Comparison of ENCODE assay signal across 1 cellular context in the genomic region with DNA sequence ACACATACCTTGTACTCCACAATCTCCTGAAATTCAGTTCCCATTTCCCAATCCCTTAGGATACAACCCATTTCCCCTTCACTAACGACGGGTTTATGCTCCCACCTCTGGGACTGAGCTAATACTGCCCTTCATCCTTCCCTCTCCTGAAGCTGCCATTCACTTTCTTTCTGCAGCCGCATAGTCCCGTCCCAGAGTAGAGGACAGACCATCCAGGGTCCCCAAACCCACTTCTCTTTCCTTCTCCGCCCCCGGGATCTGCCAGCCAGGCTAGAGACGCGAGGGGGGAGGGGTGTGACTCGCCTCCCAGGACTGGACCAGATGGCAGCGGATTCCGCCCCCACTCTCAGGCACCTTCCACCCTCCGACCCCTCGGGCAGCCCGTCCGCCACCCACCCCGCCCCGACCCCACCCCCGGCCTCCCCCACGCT.
TF ChIP-seq lines count a peak whose summit lies in the region.

No MANE protein-coding gene starts in this region.

TF ChIP-seq in GM23338, 12 proteins besides CTCF, POLR2A, EP300 and RAD21 (continued from another document):
- TF ChIP-seq, protein P1, sequence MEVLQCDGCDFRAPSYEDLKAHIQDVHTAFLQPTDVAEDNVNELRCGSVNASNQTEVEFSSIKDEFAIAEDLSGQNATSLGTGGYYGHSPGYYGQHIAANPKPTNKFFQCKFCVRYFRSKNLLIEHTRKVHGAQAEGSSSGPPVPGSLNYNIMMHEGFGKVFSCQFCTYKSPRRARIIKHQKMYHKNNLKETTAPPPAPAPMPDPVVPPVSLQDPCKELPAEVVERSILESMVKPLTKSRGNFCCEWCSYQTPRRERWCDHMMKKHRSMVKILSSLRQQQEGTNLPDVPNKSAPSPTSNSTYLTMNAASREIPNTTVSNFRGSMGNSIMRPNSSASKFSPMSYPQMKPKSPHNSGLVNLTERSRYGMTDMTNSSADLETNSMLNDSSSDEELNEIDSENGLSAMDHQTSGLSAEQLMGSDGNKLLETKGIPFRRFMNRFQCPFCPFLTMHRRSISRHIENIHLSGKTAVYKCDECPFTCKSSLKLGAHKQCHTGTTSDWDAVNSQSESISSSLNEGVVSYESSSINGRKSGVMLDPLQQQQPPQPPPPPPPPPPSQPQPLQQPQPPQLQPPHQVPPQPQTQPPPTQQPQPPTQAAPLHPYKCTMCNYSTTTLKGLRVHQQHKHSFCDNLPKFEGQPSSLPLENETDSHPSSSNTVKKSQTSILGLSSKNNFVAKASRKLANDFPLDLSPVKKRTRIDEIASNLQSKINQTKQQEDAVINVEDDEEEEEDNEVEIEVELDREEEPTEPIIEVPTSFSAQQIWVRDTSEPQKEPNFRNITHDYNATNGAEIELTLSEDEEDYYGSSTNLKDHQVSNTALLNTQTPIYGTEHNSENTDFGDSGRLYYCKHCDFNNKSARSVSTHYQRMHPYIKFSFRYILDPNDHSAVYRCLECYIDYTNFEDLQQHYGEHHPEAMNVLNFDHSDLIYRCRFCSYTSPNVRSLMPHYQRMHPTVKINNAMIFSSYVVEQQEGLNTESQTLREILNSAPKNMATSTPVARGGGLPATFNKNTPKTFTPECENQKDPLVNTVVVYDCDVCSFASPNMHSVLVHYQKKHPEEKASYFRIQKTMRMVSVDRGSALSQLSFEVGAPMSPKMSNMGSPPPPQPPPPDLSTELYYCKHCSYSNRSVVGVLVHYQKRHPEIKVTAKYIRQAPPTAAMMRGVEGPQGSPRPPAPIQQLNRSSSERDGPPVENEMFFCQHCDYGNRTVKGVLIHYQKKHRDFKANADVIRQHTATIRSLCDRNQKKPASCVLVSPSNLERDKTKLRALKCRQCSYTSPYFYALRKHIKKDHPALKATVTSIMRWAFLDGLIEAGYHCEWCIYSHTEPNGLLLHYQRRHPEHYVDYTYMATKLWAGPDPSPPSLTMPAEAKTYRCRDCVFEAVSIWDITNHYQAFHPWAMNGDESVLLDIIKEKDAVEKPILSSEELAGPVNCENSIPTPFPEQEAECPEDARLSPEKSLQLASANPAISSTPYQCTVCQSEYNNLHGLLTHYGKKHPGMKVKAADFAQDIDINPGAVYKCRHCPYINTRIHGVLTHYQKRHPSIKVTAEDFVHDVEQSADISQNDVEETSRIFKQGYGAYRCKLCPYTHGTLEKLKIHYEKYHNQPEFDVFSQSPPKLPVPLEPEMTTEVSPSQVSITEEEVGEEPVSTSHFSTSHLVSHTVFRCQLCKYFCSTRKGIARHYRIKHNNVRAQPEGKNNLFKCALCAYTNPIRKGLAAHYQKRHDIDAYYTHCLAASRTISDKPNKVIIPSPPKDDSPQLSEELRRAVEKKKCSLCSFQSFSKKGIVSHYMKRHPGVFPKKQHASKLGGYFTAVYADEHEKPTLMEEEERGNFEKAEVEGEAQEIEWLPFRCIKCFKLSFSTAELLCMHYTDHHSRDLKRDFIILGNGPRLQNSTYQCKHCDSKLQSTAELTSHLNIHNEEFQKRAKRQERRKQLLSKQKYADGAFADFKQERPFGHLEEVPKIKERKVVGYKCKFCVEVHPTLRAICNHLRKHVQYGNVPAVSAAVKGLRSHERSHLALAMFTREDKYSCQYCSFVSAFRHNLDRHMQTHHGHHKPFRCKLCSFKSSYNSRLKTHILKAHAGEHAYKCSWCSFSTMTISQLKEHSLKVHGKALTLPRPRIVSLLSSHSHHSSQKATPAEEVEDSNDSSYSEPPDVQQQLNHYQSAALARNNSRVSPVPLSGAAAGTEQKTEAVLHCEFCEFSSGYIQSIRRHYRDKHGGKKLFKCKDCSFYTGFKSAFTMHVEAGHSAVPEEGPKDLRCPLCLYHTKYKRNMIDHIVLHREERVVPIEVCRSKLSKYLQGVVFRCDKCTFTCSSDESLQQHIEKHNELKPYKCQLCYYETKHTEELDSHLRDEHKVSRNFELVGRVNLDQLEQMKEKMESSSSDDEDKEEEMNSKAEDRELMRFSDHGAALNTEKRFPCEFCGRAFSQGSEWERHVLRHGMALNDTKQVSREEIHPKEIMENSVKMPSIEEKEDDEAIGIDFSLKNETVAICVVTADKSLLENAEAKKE (CRISPR knock-in tag; IDR thresholded peaks at IDR 0.05) = no peak
- no peak for TF ChIP-seq EZH2 (IDR thresholded peaks at IDR 0.05; ENCODE audit: low read depth, unreplicated experiment)
- no peak for TF ChIP-seq STAT1 (IDR thresholded peaks at IDR 0.05; ENCODE audit: unreplicated experiment)
- TF ChIP-seq, protein P2, sequence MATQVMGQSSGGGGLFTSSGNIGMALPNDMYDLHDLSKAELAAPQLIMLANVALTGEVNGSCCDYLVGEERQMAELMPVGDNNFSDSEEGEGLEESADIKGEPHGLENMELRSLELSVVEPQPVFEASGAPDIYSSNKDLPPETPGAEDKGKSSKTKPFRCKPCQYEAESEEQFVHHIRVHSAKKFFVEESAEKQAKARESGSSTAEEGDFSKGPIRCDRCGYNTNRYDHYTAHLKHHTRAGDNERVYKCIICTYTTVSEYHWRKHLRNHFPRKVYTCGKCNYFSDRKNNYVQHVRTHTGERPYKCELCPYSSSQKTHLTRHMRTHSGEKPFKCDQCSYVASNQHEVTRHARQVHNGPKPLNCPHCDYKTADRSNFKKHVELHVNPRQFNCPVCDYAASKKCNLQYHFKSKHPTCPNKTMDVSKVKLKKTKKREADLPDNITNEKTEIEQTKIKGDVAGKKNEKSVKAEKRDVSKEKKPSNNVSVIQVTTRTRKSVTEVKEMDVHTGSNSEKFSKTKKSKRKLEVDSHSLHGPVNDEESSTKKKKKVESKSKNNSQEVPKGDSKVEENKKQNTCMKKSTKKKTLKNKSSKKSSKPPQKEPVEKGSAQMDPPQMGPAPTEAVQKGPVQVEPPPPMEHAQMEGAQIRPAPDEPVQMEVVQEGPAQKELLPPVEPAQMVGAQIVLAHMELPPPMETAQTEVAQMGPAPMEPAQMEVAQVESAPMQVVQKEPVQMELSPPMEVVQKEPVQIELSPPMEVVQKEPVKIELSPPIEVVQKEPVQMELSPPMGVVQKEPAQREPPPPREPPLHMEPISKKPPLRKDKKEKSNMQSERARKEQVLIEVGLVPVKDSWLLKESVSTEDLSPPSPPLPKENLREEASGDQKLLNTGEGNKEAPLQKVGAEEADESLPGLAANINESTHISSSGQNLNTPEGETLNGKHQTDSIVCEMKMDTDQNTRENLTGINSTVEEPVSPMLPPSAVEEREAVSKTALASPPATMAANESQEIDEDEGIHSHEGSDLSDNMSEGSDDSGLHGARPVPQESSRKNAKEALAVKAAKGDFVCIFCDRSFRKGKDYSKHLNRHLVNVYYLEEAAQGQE (IDR thresholded peaks at IDR 0.05; ENCODE audit: unreplicated experiment) = no peak
- TF ChIP-seq CREB1 (CRISPR knock-in tag; IDR thresholded peaks at IDR 0.05; ENCODE audit: low read depth) = no peak
- TF ChIP-seq POLR2AphosphoS5 (IDR thresholded peaks at IDR 0.05; ENCODE audit: low read depth) = no peak
- TF ChIP-seq ZNF331 (CRISPR knock-in tag; IDR thresholded peaks at IDR 0.05; ENCODE audit: low read depth) = no peak
- no peak for TF ChIP-seq EZH2phosphoT487 (IDR thresholded peaks at IDR 0.05; ENCODE audit: unreplicated experiment)
- no peak for TF ChIP-seq NANOG (IDR thresholded peaks at IDR 0.05; ENCODE audit: borderline replicate concordance)
- no peak for TF ChIP-seq ZNF114 (CRISPR knock-in tag; IDR thresholded peaks at IDR 0.05)
- TF ChIP-seq, protein P3, sequence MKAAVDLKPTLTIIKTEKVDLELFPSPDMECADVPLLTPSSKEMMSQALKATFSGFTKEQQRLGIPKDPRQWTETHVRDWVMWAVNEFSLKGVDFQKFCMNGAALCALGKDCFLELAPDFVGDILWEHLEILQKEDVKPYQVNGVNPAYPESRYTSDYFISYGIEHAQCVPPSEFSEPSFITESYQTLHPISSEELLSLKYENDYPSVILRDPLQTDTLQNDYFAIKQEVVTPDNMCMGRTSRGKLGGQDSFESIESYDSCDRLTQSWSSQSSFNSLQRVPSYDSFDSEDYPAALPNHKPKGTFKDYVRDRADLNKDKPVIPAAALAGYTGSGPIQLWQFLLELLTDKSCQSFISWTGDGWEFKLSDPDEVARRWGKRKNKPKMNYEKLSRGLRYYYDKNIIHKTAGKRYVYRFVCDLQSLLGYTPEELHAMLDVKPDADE (IDR thresholded peaks at IDR 0.05) = no peak
